ENCODE assay signal across 11 cellular contexts in genomic region chr3:70990190-70990589, GRCh38.
A peak's percentile ranks its signal among the peaks of the same experiment; 100 is the strongest.
DNase-seq lines count a peak whose midpoint lies in the region; ATAC-seq and TF ChIP-seq lines count a peak whose summit lies in the region.
"Had no signal": no experiment of that assay in that cellular context is flagged by ENCODE, and none has a peak within 500 bp of the region (broad histone marks: within the 10 kb centered on the region; RNA-seq: fewer than 3 reads in every experiment).

No MANE protein-coding gene starts in this region.

- no peak overlapping the region for H3K4ac ChIP-seq in mesenchymal stem cell (ENCODE audit: low read depth in 1 of 2, low read length in 2 of 2)

- H2AK5ac ChIP-seq in mesenchymal stem cell (ENCODE audit: low read length, severe bottlenecking), result no peak overlapping the region

- H3K79me1 ChIP-seq in mesenchymal stem cell (replicated peaks; ENCODE audit: low read length, poor library complexity, severe bottlenecking), result peaks cover 26% of the 10 kb centered on the region

- H3K27me3 ChIP-seq in mesenchymal stem cell (ENCODE audit: control insufficient read depth in 1 of 2, insufficient read depth in 1 of 2, low read length in 2 of 2) (no peaks in the 10 kb centered on the region), thyroid gland (no peaks in the 10 kb centered on the region), neural progenitor cell (no peaks in the 10 kb centered on the region)
- H3K27me3 ChIP-seq: breast epithelium had no signal

- no peak overlapping the region for H4K8ac ChIP-seq in mesenchymal stem cell (ENCODE audit: low read length)

- CTCF ChIA-PET in activated CD8-positive, alpha-beta T cell treated with anti-CD3 and anti-CD28 coated beads for 36 hours (lab: Charles Lee), result interaction anchor here (1.4 kb wide), 1 partner anchor 16 kb away, joined by 4 read pairs; no protein-coding TSS in a partner anchor

- peaks cover 9 to 72% of the 10 kb centered on the region in 2 experiments for H3K36me3 ChIP-seq in mesenchymal stem cell (ENCODE audit: control insufficient read depth in 1 of 2, insufficient read depth in 2 of 2, low read depth in 1 of 2, low read length in 2 of 2)
- H3K36me3 ChIP-seq in thyroid gland, result peaks cover 0 to 14% of the 10 kb centered on the region in 2 donors
- no peaks in the 10 kb centered on the region for H3K36me3 ChIP-seq in neural progenitor cell

- no peak for TF ChIP-seq POLR2A in thyroid gland (IDR thresholded peaks at IDR 0.05)

- H3K79me2 ChIP-seq in neural progenitor cell (ENCODE audit: low read depth), result no peaks in the 10 kb centered on the region

- no peak for TF ChIP-seq CTCF in activated CD8-positive, alpha-beta T cell treated with anti-CD3 and anti-CD28 coated beads for 36 hours (IDR thresholded peaks at IDR 0.05)
- TF ChIP-seq CTCF in thyroid gland (IDR thresholded peaks at IDR 0.05) (no peak), neural progenitor cell (IDR thresholded peaks at IDR 0.05) (no peak)

- H2BK5ac ChIP-seq in mesenchymal stem cell (ENCODE audit: low read depth, low read length, poor library complexity, severe bottlenecking), result no peak overlapping the region

- peaks cover 48% of the 10 kb centered on the region for H3K36me3 Mint-ChIP-seq in activated naive CD4-positive, alpha-beta T cell treated with anti-CD3 and anti-CD28 coated beads, Interleukin-2, amount 50 U/mL, for 24 hours
- H3K36me3 Mint-ChIP-seq in activated CD8-positive, alpha-beta T cell treated with anti-CD3 and anti-CD28 coated beads for 36 hours (ENCODE audit: low read depth), result peaks cover 79% of the 10 kb centered on the region
- H3K36me3 Mint-ChIP-seq in neural progenitor cell, result peaks cover 31% of the 10 kb centered on the region

- H4K20me1 ChIP-seq in neural progenitor cell (ENCODE audit: low read depth), result no peaks in the 10 kb centered on the region

- no peaks in the 10 kb centered on the region for H3K27me3 Mint-ChIP-seq in activated naive CD4-positive, alpha-beta T cell treated with anti-CD3 and anti-CD28 coated beads, Interleukin-2, amount 50 U/mL, for 24 hours
- H3K27me3 Mint-ChIP-seq in activated CD8-positive, alpha-beta T cell treated with anti-CD3 and anti-CD28 coated beads for 36 hours, result no peaks in the 10 kb centered on the region
- no peaks in the 10 kb centered on the region for H3K27me3 Mint-ChIP-seq in neural progenitor cell (ENCODE audit: insufficient read depth, low read depth)

- 89% methylated on average over 1 of the region's 2 CpGs for WGBS in mesenchymal stem cell
- 92 to 96% methylated on average over 2 of the region's 2 CpGs for WGBS in thyroid gland, 2 donors

- no peak overlapping the region for H3K4me2 ChIP-seq in mesenchymal stem cell (ENCODE audit: low read length, poor library complexity, severe bottlenecking)
- no peak overlapping the region for H3K4me2 ChIP-seq in neural progenitor cell

- H3K9me3 ChIP-seq in mesenchymal stem cell (ENCODE audit: control insufficient read depth, low read length), result no peaks in the 10 kb centered on the region
- no peaks in the 10 kb centered on the region for H3K9me3 ChIP-seq in thyroid gland
- no peaks in the 10 kb centered on the region for H3K9me3 ChIP-seq in neural progenitor cell (ENCODE audit: low read depth)
- H3K9me3 ChIP-seq: breast epithelium had no signal

- no peak overlapping the region for H3K23ac ChIP-seq in mesenchymal stem cell (ENCODE audit: low read length in 2 of 2)

- no peaks in the 10 kb centered on the region for H3F3A ChIP-seq in neural progenitor cell (ENCODE audit: low read depth)

- H3K9me3 Mint-ChIP-seq in activated naive CD4-positive, alpha-beta T cell treated with anti-CD3 and anti-CD28 coated beads, Interleukin-2, amount 50 U/mL, for 24 hours, result no peaks in the 10 kb centered on the region
- no peaks in the 10 kb centered on the region for H3K9me3 Mint-ChIP-seq in activated CD8-positive, alpha-beta T cell treated with anti-CD3 and anti-CD28 coated beads for 36 hours
- no peaks in the 10 kb centered on the region for H3K9me3 Mint-ChIP-seq in neural progenitor cell

- intact Hi-C loops in activated CD8-positive, alpha-beta T cell treated with anti-CD3 and anti-CD28 coated beads for 36 hours (cut with micrococcal nuclease), result no loop called here
- intact Hi-C loops in thyroid gland (cut with DNase I), result no loop called here

- peaks cover 90% of the 10 kb centered on the region for H3K4me1 Mint-ChIP-seq in activated naive CD4-positive, alpha-beta T cell treated with anti-CD3 and anti-CD28 coated beads, Interleukin-2, amount 50 U/mL, for 24 hours
- H3K4me1 Mint-ChIP-seq in activated CD8-positive, alpha-beta T cell treated with anti-CD3 and anti-CD28 coated beads for 36 hours (ENCODE audit: low read depth), result peaks cover 58% of the 10 kb centered on the region
- peaks cover under 1% of the 10 kb centered on the region for H3K4me1 Mint-ChIP-seq in neural progenitor cell

- H3K27ac ChIP-seq in mesenchymal stem cell (ENCODE audit: low read length, poor library complexity, severe bottlenecking) (peak overlapping the region; percentile 91), thyroid gland (peak overlapping the region in 2 of 3 donors; percentile 11 to 25), neural progenitor cell (no peak overlapping the region)

- H2AFZ ChIP-seq in mesenchymal stem cell (ENCODE audit: low read depth, low read length) (no peak overlapping the region), neural progenitor cell (replicated peaks) (no peak overlapping the region)

- no peak overlapping the region for H4K91ac ChIP-seq in mesenchymal stem cell (ENCODE audit: low read length)

- H3K14ac ChIP-seq in mesenchymal stem cell (ENCODE audit: low read length in 2 of 2), result no peak overlapping the region

- POLR2A ChIA-PET in activated CD8-positive, alpha-beta T cell treated with anti-CD3 and anti-CD28 coated beads for 36 hours (lab: Charles Lee), result interaction anchor here (0.9 kb wide), 1 partner anchor 140 kb away, joined by 3 read pairs; no protein-coding TSS in a partner anchor

- H3K27ac Mint-ChIP-seq in activated naive CD4-positive, alpha-beta T cell treated with anti-CD3 and anti-CD28 coated beads, Interleukin-2, amount 50 U/mL, for 24 hours, result peak overlapping the region; percentile 94
- peak overlapping the region; percentile 83 for H3K27ac Mint-ChIP-seq in activated CD8-positive, alpha-beta T cell treated with anti-CD3 and anti-CD28 coated beads for 36 hours
- H3K27ac Mint-ChIP-seq in neural progenitor cell, result no peak overlapping the region

- DNase-seq in activated naive CD4-positive, alpha-beta T cell treated with Interleukin-2 at 50 U/mL for 16 hours, result no peak
- DNase-seq in activated CD8-positive, alpha-beta T cell treated with anti-CD3 and anti-CD28 coated beads for 36 hours, result no peak
- no peak for DNase-seq in mesenchymal stem cell
- DNase-seq in thyroid gland, result no peak
- no peak for DNase-seq in effector CD8-positive, alpha-beta T cell (lab: John Stamatoyannopoulos, UW)
- DNase-seq in neural progenitor cell (ENCODE audit: low spot score), result no peak
- DNase-seq: erythroblast, NCI-H2171 had no signal

- H3K9ac ChIP-seq in mesenchymal stem cell (ENCODE audit: low read length) (peak overlapping the region; percentile 79), neural progenitor cell (no peak overlapping the region)

- H3K4me3 Mint-ChIP-seq in activated naive CD4-positive, alpha-beta T cell treated with anti-CD3 and anti-CD28 coated beads, Interleukin-2, amount 50 U/mL, for 24 hours, result peak overlapping the region; percentile 45
- H3K4me3 Mint-ChIP-seq in activated CD8-positive, alpha-beta T cell treated with anti-CD3 and anti-CD28 coated beads for 36 hours, result no peak overlapping the region
- no peak overlapping the region for H3K4me3 Mint-ChIP-seq in neural progenitor cell

- no peak overlapping the region for H2BK120ac ChIP-seq in mesenchymal stem cell (ENCODE audit: low read depth, low read length)

- peak; percentile 68 for ATAC-seq in activated CD8-positive, alpha-beta T cell treated with anti-CD3 and anti-CD28 coated beads for 36 hours
- no peak for ATAC-seq in HG02623 (IDR thresholded peaks at IDR 0.05; ENCODE audit: unreplicated experiment)

- H2BK12ac ChIP-seq in mesenchymal stem cell (ENCODE audit: low read length in 2 of 2), result no peak overlapping the region

- H3K4me3 ChIP-seq in mesenchymal stem cell (ENCODE audit: insufficient read depth in 1 of 2, low read depth in 1 of 2, low read length in 2 of 2), result no peak overlapping the region
- no peak overlapping the region for H3K4me3 ChIP-seq in thyroid gland (replicated peaks in 1 of 3)
- H3K4me3 ChIP-seq in neural progenitor cell, result no peak overlapping the region
- H3K4me3 ChIP-seq: breast epithelium had no signal

- H3K18ac ChIP-seq in mesenchymal stem cell (ENCODE audit: low read depth in 1 of 2, low read length in 2 of 2), result no peak overlapping the region

- H2BK15ac ChIP-seq in mesenchymal stem cell (ENCODE audit: low read depth, poor library complexity, severe bottlenecking), result no peak overlapping the region

- H3K4me1 ChIP-seq in mesenchymal stem cell (ENCODE audit: control insufficient read depth, insufficient read depth, low read depth, low read length) (peaks cover 2% of the 10 kb centered on the region), thyroid gland (peaks cover 0 to 12% of the 10 kb centered on the region in 2 donors), neural progenitor cell (no peaks in the 10 kb centered on the region)
- H3K4me1 ChIP-seq: breast epithelium had no signal
